ENCODE assay signal across 1 cellular context in the genomic region with DNA sequence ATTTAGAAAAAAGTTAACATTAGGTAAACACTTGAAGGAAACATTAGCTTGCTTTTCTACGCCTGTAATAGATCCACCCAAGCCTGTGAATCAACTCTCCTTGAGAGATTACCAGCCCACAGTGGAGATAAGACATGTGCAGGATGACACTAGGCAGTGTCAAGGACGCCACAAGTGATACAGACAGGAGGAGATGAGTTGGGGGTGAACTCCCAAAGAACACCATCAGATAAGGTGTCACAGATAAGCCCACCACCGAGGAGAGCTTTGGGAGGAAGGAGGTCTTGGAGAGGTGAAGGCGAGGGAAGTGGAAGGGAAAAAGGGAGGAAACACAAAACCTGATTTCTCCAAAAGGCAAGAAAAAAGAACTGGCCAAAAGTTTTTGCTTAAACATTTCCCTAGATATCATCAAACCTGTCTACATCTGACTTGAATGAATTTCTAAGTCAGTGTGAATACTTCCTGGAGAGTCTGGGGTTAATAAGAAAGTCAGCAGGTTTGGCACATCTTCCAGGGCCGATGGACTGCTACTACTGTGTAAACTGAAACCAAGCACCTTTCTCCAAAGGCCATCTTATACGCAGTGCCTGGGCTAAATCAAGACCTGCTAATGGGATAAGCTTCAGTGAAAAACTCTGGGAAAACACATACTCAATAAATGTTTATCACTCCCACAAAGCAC.
TF ChIP-seq lines count a peak whose summit lies in the region.

No MANE protein-coding gene starts in this region.

TF ChIP-seq in K562, 482 proteins besides CTCF, POLR2A, EP300 and RAD21 (continued from another document and continues in another):
- TF ChIP-seq, protein P1, sequence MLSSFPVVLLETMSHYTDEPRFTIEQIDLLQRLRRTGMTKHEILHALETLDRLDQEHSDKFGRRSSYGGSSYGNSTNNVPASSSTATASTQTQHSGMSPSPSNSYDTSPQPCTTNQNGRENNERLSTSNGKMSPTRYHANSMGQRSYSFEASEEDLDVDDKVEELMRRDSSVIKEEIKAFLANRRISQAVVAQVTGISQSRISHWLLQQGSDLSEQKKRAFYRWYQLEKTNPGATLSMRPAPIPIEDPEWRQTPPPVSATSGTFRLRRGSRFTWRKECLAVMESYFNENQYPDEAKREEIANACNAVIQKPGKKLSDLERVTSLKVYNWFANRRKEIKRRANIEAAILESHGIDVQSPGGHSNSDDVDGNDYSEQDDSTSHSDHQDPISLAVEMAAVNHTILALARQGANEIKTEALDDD (IDR thresholded peaks at IDR 0.05), result peak; percentile 78; the same call in 1 of the 2 replicates
- TF ChIP-seq FOXP1 (CRISPR knock-in tag; IDR thresholded peaks at IDR 0.05) (0 out of 2 replicates have a peak, but pooled peaks have one; percentile 9), ZFPM2 (CRISPR knock-in tag; IDR thresholded peaks at IDR 0.05) (0 out of 2 replicates have a peak, but pooled peaks have one; percentile 21), ATF7 (IDR thresholded peaks at IDR 0.05) (peak; percentile 50; the same call in 1 of the 2 replicates), SMARCC2 (IDR thresholded peaks at IDR 0.05; ENCODE audit: low read depth) (peak; percentile 85), ZNF583 (CRISPR knock-in tag; IDR thresholded peaks at IDR 0.05) (no peak), RFX7 (CRISPR knock-in tag; IDR thresholded peaks at IDR 0.05) (no peak), KDM4B (IDR thresholded peaks at IDR 0.05; ENCODE audit: borderline replicate concordance in 2 of 2, low read depth in 1 of 2) (no peak), SAFB (IDR thresholded peaks at IDR 0.05; ENCODE audit: borderline replicate concordance, low read depth, low read length) (no peak), KAT2B (IDR thresholded peaks at IDR 0.05; ENCODE audit: low read depth, low read length) (no peak), GATA2 (CRISPR knock-in tag; IDR thresholded peaks at IDR 0.05) (peak; percentile 80), ZFP36 (IDR thresholded peaks at IDR 0.05; ENCODE audit: low read depth, low read length, partially characterized antibody) (no peak), NRF1 (conservative IDR thresholded peaks at IDR 0.05 in 1 of 2, IDR thresholded peaks at IDR 0.05 in 1 of 2) (peak; percentile 60 to 69; a peak in 3 of 4 replicates), MBD2 (IDR thresholded peaks at IDR 0.05; ENCODE audit: borderline replicate concordance, low read depth) (0 out of 2 replicates have a peak, but pooled peaks have one; percentile 8), PHTF2 (CRISPR knock-in tag; IDR thresholded peaks at IDR 0.05) (0 out of 2 replicates have a peak, but pooled peaks have one; percentile 32), SP1 (CRISPR knock-in tag; IDR thresholded peaks at IDR 0.05) (no peak), ZNF507 (tag; conservative IDR thresholded peaks at IDR 0.05) (no peak), ZNF764 (CRISPR knock-in tag; IDR thresholded peaks at IDR 0.05; ENCODE audit: low read depth) (no peak), ZNF589 (CRISPR knock-in tag; IDR thresholded peaks at IDR 0.05; ENCODE audit: low read depth) (no peak), GATAD2B (IDR thresholded peaks at IDR 0.05; ENCODE audit: borderline replicate concordance) (0 out of 2 replicates have a peak, but pooled peaks have one; percentile 27), ZNF24 (IDR thresholded peaks at IDR 0.05) (no peak), NFE2 (IDR thresholded peaks at IDR 0.05; ENCODE audit: low read depth) (no peak), PPARD (CRISPR knock-in tag; IDR thresholded peaks at IDR 0.05) (no peak), MAFF (IDR thresholded peaks at IDR 0.05; ENCODE audit: low read length) (no peak), TAF9B (IDR thresholded peaks at IDR 0.05; ENCODE audit: partially characterized antibody) (no peak), FOXM1 (IDR thresholded peaks at IDR 0.05; ENCODE audit: low read depth) (0 out of 2 replicates have a peak, but pooled peaks have one; percentile 11), FOXM1 (CRISPR knock-in tag; IDR thresholded peaks at IDR 0.05; ENCODE audit: low read depth) (no peak)
- TF ChIP-seq, protein P2, sequence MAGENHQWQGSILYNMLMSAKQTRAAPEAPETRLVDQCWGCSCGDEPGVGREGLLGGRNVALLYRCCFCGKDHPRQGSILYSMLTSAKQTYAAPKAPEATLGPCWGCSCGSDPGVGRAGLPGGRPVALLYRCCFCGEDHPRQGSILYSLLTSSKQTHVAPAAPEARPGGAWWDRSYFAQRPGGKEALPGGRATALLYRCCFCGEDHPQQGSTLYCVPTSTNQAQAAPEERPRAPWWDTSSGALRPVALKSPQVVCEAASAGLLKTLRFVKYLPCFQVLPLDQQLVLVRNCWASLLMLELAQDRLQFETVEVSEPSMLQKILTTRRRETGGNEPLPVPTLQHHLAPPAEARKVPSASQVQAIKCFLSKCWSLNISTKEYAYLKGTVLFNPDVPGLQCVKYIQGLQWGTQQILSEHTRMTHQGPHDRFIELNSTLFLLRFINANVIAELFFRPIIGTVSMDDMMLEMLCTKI (IDR thresholded peaks at IDR 0.05; ENCODE audit: partially characterized antibody), result no peak
- TF ChIP-seq, protein P3, sequence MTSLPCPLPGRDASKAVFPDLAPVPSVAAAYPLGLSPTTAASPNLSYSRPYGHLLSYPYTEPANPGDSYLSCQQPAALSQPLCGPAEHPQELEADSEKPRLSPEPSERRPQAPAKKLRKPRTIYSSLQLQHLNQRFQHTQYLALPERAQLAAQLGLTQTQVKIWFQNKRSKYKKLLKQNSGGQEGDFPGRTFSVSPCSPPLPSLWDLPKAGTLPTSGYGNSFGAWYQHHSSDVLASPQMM (CRISPR knock-in tag; IDR thresholded peaks at IDR 0.05), result no peak
- TF ChIP-seq, protein P4, sequence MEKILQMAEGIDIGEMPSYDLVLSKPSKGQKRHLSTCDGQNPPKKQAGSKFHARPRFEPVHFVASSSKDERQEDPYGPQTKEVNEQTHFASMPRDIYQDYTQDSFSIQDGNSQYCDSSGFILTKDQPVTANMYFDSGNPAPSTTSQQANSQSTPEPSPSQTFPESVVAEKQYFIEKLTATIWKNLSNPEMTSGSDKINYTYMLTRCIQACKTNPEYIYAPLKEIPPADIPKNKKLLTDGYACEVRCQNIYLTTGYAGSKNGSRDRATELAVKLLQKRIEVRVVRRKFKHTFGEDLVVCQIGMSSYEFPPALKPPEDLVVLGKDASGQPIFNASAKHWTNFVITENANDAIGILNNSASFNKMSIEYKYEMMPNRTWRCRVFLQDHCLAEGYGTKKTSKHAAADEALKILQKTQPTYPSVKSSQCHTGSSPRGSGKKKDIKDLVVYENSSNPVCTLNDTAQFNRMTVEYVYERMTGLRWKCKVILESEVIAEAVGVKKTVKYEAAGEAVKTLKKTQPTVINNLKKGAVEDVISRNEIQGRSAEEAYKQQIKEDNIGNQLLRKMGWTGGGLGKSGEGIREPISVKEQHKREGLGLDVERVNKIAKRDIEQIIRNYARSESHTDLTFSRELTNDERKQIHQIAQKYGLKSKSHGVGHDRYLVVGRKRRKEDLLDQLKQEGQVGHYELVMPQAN (IDR thresholded peaks at IDR 0.05; ENCODE audit: borderline replicate concordance), result peak; percentile 48; the same call in 1 of the 2 replicates
- TF ChIP-seq, protein P5, sequence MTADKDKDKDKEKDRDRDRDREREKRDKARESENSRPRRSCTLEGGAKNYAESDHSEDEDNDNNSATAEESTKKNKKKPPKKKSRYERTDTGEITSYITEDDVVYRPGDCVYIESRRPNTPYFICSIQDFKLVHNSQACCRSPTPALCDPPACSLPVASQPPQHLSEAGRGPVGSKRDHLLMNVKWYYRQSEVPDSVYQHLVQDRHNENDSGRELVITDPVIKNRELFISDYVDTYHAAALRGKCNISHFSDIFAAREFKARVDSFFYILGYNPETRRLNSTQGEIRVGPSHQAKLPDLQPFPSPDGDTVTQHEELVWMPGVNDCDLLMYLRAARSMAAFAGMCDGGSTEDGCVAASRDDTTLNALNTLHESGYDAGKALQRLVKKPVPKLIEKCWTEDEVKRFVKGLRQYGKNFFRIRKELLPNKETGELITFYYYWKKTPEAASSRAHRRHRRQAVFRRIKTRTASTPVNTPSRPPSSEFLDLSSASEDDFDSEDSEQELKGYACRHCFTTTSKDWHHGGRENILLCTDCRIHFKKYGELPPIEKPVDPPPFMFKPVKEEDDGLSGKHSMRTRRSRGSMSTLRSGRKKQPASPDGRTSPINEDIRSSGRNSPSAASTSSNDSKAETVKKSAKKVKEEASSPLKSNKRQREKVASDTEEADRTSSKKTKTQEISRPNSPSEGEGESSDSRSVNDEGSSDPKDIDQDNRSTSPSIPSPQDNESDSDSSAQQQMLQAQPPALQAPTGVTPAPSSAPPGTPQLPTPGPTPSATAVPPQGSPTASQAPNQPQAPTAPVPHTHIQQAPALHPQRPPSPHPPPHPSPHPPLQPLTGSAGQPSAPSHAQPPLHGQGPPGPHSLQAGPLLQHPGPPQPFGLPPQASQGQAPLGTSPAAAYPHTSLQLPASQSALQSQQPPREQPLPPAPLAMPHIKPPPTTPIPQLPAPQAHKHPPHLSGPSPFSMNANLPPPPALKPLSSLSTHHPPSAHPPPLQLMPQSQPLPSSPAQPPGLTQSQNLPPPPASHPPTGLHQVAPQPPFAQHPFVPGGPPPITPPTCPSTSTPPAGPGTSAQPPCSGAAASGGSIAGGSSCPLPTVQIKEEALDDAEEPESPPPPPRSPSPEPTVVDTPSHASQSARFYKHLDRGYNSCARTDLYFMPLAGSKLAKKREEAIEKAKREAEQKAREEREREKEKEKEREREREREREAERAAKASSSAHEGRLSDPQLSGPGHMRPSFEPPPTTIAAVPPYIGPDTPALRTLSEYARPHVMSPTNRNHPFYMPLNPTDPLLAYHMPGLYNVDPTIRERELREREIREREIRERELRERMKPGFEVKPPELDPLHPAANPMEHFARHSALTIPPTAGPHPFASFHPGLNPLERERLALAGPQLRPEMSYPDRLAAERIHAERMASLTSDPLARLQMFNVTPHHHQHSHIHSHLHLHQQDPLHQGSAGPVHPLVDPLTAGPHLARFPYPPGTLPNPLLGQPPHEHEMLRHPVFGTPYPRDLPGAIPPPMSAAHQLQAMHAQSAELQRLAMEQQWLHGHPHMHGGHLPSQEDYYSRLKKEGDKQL (CRISPR knock-in tag; IDR thresholded peaks at IDR 0.05; ENCODE audit: borderline replicate concordance), result no peak
- TF ChIP-seq, protein P6, sequence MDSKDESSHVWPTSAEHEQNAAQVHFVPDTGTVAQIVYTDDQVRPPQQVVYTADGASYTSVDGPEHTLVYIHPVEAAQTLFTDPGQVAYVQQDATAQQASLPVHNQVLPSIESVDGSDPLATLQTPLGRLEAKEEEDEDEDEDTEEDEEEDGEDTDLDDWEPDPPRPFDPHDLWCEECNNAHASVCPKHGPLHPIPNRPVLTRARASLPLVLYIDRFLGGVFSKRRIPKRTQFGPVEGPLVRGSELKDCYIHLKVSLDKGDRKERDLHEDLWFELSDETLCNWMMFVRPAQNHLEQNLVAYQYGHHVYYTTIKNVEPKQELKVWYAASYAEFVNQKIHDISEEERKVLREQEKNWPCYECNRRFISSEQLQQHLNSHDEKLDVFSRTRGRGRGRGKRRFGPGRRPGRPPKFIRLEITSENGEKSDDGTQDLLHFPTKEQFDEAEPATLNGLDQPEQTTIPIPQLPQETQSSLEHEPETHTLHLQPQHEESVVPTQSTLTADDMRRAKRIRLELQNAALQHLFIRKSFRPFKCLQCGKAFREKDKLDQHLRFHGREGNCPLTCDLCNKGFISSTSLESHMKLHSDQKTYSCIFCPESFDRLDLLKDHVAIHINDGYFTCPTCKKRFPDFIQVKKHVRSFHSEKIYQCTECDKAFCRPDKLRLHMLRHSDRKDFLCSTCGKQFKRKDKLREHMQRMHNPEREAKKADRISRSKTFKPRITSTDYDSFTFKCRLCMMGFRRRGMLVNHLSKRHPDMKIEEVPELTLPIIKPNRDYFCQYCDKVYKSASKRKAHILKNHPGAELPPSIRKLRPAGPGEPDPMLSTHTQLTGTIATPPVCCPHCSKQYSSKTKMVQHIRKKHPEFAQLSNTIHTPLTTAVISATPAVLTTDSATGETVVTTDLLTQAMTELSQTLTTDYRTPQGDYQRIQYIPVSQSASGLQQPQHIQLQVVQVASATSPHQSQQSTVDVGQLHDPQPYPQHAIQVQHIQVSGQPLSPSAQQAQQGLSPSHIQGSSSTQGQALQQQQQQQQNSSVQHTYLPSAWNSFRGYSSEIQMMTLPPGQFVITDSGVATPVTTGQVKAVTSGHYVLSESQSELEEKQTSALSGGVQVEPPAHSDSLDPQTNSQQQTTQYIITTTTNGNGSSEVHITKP (IDR thresholded peaks at IDR 0.05; ENCODE audit: partially characterized antibody), result no peak
- TF ChIP-seq, protein P7, sequence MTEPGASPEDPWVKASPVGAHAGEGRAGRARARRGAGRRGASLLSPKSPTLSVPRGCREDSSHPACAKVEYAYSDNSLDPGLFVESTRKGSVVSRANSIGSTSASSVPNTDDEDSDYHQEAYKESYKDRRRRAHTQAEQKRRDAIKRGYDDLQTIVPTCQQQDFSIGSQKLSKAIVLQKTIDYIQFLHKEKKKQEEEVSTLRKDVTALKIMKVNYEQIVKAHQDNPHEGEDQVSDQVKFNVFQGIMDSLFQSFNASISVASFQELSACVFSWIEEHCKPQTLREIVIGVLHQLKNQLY (CRISPR knock-in tag; conservative IDR thresholded peaks at IDR 0.05), result no peak
- TF ChIP-seq, protein P8, sequence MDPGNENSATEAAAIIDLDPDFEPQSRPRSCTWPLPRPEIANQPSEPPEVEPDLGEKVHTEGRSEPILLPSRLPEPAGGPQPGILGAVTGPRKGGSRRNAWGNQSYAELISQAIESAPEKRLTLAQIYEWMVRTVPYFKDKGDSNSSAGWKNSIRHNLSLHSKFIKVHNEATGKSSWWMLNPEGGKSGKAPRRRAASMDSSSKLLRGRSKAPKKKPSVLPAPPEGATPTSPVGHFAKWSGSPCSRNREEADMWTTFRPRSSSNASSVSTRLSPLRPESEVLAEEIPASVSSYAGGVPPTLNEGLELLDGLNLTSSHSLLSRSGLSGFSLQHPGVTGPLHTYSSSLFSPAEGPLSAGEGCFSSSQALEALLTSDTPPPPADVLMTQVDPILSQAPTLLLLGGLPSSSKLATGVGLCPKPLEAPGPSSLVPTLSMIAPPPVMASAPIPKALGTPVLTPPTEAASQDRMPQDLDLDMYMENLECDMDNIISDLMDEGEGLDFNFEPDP (CRISPR knock-in tag; IDR thresholded peaks at IDR 0.05), result no peak
- TF ChIP-seq, protein P9, sequence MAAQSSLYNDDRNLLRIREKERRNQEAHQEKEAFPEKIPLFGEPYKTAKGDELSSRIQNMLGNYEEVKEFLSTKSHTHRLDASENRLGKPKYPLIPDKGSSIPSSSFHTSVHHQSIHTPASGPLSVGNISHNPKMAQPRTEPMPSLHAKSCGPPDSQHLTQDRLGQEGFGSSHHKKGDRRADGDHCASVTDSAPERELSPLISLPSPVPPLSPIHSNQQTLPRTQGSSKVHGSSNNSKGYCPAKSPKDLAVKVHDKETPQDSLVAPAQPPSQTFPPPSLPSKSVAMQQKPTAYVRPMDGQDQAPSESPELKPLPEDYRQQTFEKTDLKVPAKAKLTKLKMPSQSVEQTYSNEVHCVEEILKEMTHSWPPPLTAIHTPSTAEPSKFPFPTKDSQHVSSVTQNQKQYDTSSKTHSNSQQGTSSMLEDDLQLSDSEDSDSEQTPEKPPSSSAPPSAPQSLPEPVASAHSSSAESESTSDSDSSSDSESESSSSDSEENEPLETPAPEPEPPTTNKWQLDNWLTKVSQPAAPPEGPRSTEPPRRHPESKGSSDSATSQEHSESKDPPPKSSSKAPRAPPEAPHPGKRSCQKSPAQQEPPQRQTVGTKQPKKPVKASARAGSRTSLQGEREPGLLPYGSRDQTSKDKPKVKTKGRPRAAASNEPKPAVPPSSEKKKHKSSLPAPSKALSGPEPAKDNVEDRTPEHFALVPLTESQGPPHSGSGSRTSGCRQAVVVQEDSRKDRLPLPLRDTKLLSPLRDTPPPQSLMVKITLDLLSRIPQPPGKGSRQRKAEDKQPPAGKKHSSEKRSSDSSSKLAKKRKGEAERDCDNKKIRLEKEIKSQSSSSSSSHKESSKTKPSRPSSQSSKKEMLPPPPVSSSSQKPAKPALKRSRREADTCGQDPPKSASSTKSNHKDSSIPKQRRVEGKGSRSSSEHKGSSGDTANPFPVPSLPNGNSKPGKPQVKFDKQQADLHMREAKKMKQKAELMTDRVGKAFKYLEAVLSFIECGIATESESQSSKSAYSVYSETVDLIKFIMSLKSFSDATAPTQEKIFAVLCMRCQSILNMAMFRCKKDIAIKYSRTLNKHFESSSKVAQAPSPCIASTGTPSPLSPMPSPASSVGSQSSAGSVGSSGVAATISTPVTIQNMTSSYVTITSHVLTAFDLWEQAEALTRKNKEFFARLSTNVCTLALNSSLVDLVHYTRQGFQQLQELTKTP (IDR thresholded peaks at IDR 0.05; ENCODE audit: low read depth in 1 of 2, partially characterized antibody in 2 of 2), result peak; percentile 29 to 40
